1 cellular context compared by ENCODE assay signal in genomic region chr20:48047453-48047852, GRCh38.
A peak's percentile ranks its signal among the peaks of the same experiment; 100 is the strongest.
TF ChIP-seq lines count a peak whose summit lies in the region.

No MANE protein-coding gene starts in this region.

TF ChIP-seq in K562, 482 proteins besides CTCF, POLR2A, EP300 and RAD21 (continued from another document):
- TF ChIP-seq TFE3 (CRISPR knock-in tag; IDR thresholded peaks at IDR 0.05) = no peak
- no peak for TF ChIP-seq XRCC4 (IDR thresholded peaks at IDR 0.05; ENCODE audit: extremely low read depth, insufficient read depth, insufficient read length)
- no peak for TF ChIP-seq MEIS2 (IDR thresholded peaks at IDR 0.05; ENCODE audit: partially characterized antibody)
- TF ChIP-seq E2F8 (IDR thresholded peaks at IDR 0.05; ENCODE audit: low read depth, partially characterized antibody) = no peak
- no peak for TF ChIP-seq ZNF586 (CRISPR knock-in tag; conservative IDR thresholded peaks at IDR 0.05)
- no peak for TF ChIP-seq ZFP36 (IDR thresholded peaks at IDR 0.05; ENCODE audit: low read depth, low read length, partially characterized antibody)
- no peak for TF ChIP-seq ZNF217 (CRISPR knock-in tag; IDR thresholded peaks at IDR 0.05)
- TF ChIP-seq TARDBP (IDR thresholded peaks at IDR 0.05) = no peak
- TF ChIP-seq KAT7 (CRISPR knock-in tag; IDR thresholded peaks at IDR 0.05; ENCODE audit: borderline replicate concordance) = no peak
- peak; percentile 82 for TF ChIP-seq ZNF316 (IDR thresholded peaks at IDR 0.05)
- no peak for TF ChIP-seq ZNF143 (CRISPR knock-in tag; IDR thresholded peaks at IDR 0.05)
- no peak for TF ChIP-seq RAD51 (IDR thresholded peaks at IDR 0.05; ENCODE audit: borderline replicate concordance, low read depth)
- TF ChIP-seq SPI1 (IDR thresholded peaks at IDR 0.05; ENCODE audit: borderline replicate concordance, low read depth, low read length) = no peak
- TF ChIP-seq HBP1 (CRISPR knock-in tag; IDR thresholded peaks at IDR 0.05) = no peak
- peak; percentile 70 for TF ChIP-seq MAFG (tag; conservative IDR thresholded peaks at IDR 0.05)
- TF ChIP-seq ZNF280A (IDR thresholded peaks at IDR 0.05; ENCODE audit: low read depth, partially characterized antibody) = no peak
- TF ChIP-seq KLF1 (tag; IDR thresholded peaks at IDR 0.05) = no peak
- TF ChIP-seq DPF2 (IDR thresholded peaks at IDR 0.05) = no peak
- no peak for TF ChIP-seq THRB (CRISPR knock-in tag; conservative IDR thresholded peaks at IDR 0.05)
- peak; percentile 80 for TF ChIP-seq MAFK (IDR thresholded peaks at IDR 0.05; ENCODE audit: low read length)
- TF ChIP-seq PURB (CRISPR knock-in tag; IDR thresholded peaks at IDR 0.05; ENCODE audit: low read depth) = no peak
- TF ChIP-seq CBX5 (IDR thresholded peaks at IDR 0.05; ENCODE audit: borderline replicate concordance, low read depth) = no peak
- no peak for TF ChIP-seq RFX1 (IDR thresholded peaks at IDR 0.05)
- TF ChIP-seq NCOA1 (IDR thresholded peaks at IDR 0.05; ENCODE audit: low read depth) = no peak
- no peak for TF ChIP-seq U2AF2 (optimal IDR thresholded peaks at IDR 0.05; ENCODE audit: low read depth, low read length)
TF ChIP-seq in K562: peak in this region for 7.
